Comparison of ENCODE assay signal across 1 cellular context in genomic region chr3:158522737-158523136, GRCh38.
TF ChIP-seq lines count a peak whose summit lies in the region.

No MANE protein-coding gene starts in this region.

TF ChIP-seq in IMR-90, 13 proteins besides CTCF, POLR2A, EP300 and RAD21:
- TF ChIP-seq CEBPB (IDR thresholded peaks at IDR 0.05; ENCODE audit: low read depth, low read length) (peak; percentile 60; the same call in 1 of the 2 replicates), MXI1 (IDR thresholded peaks at IDR 0.05; ENCODE audit: borderline replicate concordance, low read depth, low read length) (no peak)
